Comparison of ENCODE assay signal across 8 cellular contexts in the genomic region with DNA sequence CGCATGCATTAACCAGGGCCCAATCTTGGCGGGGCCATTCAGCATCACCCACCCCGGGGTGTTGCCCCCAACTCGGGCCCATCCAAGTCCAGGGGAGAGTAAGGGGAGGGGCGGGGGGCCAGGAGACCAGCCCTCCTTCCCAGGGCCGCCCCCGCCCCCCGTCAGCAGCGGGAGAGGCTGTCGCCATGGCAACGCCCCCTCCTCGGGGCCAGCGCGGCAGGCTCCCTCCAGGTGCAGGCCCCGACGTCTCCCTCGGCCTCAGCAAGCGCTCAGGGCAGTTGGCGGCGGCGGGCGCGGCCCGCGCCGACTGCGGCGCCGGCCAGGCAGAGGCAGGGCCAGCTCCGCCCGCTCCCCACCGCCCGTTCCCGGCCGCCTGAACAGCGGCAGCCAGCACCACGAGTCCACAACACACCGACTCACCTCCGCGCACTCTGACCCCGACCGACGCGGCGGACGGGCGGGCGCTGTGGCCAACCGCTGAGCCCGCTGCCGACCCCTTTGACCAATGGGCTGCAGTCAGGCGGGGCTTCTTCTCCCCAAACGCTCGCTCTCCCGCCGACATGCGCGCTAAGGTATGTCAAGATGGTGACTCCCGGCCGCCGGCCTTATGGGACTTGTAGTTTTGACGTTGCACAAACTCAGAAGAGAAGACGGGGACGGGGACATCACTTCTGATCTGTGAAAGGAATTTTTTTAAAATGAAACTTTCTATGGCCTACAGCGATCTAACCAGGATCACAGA. TPM values are rescaled to one million over a fixed set of nuclear protein-coding genes. Genes with fewer than 3 reads are reported as not detected.
DNase-seq lines count a peak whose midpoint lies in the region; ATAC-seq, FAIRE-seq and TF ChIP-seq lines count a peak whose summit lies in the region.

A gene with protein sequence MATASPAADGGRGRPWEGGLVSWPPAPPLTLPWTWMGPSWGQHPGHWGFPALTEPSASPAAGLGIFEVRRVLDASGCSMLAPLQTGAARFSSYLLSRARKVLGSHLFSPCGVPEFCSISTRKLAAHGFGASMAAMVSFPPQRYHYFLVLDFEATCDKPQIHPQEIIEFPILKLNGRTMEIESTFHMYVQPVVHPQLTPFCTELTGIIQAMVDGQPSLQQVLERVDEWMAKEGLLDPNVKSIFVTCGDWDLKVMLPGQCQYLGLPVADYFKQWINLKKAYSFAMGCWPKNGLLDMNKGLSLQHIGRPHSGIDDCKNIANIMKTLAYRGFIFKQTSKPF (minus strand): TSS at position 418 of the 742 bp plus-strand sequence. CDS start 231 bp downstream, at position 187.

- H3K27ac Mint-ChIP-seq in memory B cell, result peak within 1 kb of the TSS; percentile 84

- H3K9ac ChIP-seq in H1 (replicated peaks in 1 of 4; ENCODE audit: extremely low read depth in 1 of 4, low read depth in 3 of 4, low read length in 3 of 4), result peak within 1 kb of the TSS; percentile 15 to 95 (median 85)

- DNase-seq in COLO829 (ENCODE audit: low spot score) (peak; percentile 93), HTR-8/SVneo (ENCODE audit: insufficient read length, low spot score) (peak; percentile 96), NOMO-1 treated with dmso at 0.1 percent for 144 hours (lab: John Stamatoyannopoulos, UW; ENCODE audit: unreplicated experiment) (peak; percentile 99), H1 (ENCODE audit: low read depth in 1 of 2, low spot score in 2 of 2) (peak; percentile 90 to 97), memory B cell (ENCODE audit: low spot score in 2 of 2) (peak; percentile 83 to 93)
- DNase-seq in activated CD8-positive, alpha-beta memory T cell treated with anti-CD3 and anti-CD28 coated beads for 48 hours (ENCODE audit: low read depth in 2 of 3, low spot score in 2 of 3), result peak; percentile 69 to 90 (median 82)
- peak; percentile 91 for DNase-seq in stimulated activated CD8-positive, alpha-beta memory T cell treated with anti-CD3 and anti-CD28 coated beads, Interleukin-12 subunit alpha, Interleukin-12 subunit beta, amount 100 ng/mL, for 24 hours (ENCODE audit: extremely low read depth)

- H3K79me2 ChIP-seq in H1 (ENCODE audit: control insufficient read depth in 1 of 2, insufficient read depth in 2 of 2, low read length in 2 of 2), result peaks cover 0 to 34% of the 10 kb centered on the region in 2 experiments; a peak in 3 of 4 replicates

- H3K4me1 Mint-ChIP-seq in memory B cell, result peaks cover 16% of the 10 kb centered on the region

- H3K79me1 ChIP-seq in H1 (ENCODE audit: low read depth, low read length), result peaks cover 8% of the 10 kb centered on the region

- H2AK5ac ChIP-seq in H1 (ENCODE audit: low read depth, low read length), result no peak within 1 kb of the TSS

- H3K4me1 ChIP-seq in H1 (replicated peaks in 1 of 4; ENCODE audit: control insufficient read depth in 3 of 4, insufficient read depth in 4 of 4, low read length in 3 of 4), result peaks cover 0 to 15% (median 8%) of the 10 kb centered on the region in 4 experiments; a peak in 6 of 7 replicates

- H3K36me3 Mint-ChIP-seq in memory B cell, result no peaks in the 10 kb centered on the region

- H4K20me1 ChIP-seq in H1 (replicated peaks in 1 of 2; ENCODE audit: control insufficient read depth in 1 of 2, insufficient read depth in 2 of 2, low read length in 2 of 2), result no peaks in the 10 kb centered on the region

- H3K4me3 ChIP-seq in H1 (ENCODE audit: extremely low read depth in 1 of 4, insufficient read depth in 2 of 4, low read depth in 3 of 4, low read length in 4 of 4), result peak within 1 kb of the TSS; percentile 74 to 90 (median 82)

- CTCF ChIA-PET in H1 (lab: Charles Lee; ENCODE audit: partially characterized antibody), result interaction anchor here (2.1 to 8.9 kb wide), 4 partner anchors 18 to 41 kb away, joined by 5 to 44 read pairs (median 10); no protein-coding TSS in a partner anchor

- peak within 1 kb of the TSS; percentile 88; the same call in 1 of the 2 replicates for H4K8ac ChIP-seq in H1 (ENCODE audit: extremely low read depth, insufficient read depth, low read length)

- H2BK120ac ChIP-seq in H1 (replicated peaks; ENCODE audit: low read depth, low read length), result no peak within 1 kb of the TSS

- no peak within 1 kb of the TSS for H4K91ac ChIP-seq in H1 (replicated peaks; ENCODE audit: insufficient read length, low read length)

- H2BK20ac ChIP-seq in H1 (ENCODE audit: low read length), result no peak within 1 kb of the TSS

- FAIRE-seq in HTR-8/SVneo (lab: Jason Lieb, UNC) (peak; percentile 83), H1 (lab: Jason Lieb, UNC) (no peak)

- H3K4ac ChIP-seq in H1 (replicated peaks; ENCODE audit: insufficient read length, low read depth, low read length), result no peak within 1 kb of the TSS

- H3K27ac ChIP-seq in H1 (ENCODE audit: low read depth, low read length), result peak within 1 kb of the TSS; percentile 77

- no peak for TF ChIP-seq CTCF in H1 (IDR thresholded peaks at IDR 0.05; ENCODE audit: control extremely low read depth in 1 of 3, insufficient read depth in 1 of 3, low read depth in 1 of 3, low read length in 3 of 3)

- TF ChIP-seq RAD21 in H1 (IDR thresholded peaks at IDR 0.05 in 1 of 2, conservative IDR thresholded peaks at IDR 0.05 in 1 of 2; ENCODE audit: low read depth in 2 of 2, low read length in 2 of 2), result no peak

- no peak within 1 kb of the TSS for H3K23ac ChIP-seq in H1 (ENCODE audit: insufficient read length)

- TF ChIP-seq POLR2A in H1 (IDR thresholded peaks at IDR 0.05; ENCODE audit: control extremely low read depth in 1 of 2, low read depth in 2 of 2, low read length in 2 of 2), result peak; percentile 66 to 77

- H3K9me3 ChIP-seq in H1 (ENCODE audit: insufficient read depth in 2 of 2, low read depth in 1 of 2, low read length in 1 of 2), result no peaks in the 10 kb centered on the region

- no peak within 1 kb of the TSS; the same call in 1 of the 2 replicates for H3K18ac ChIP-seq in H1 (ENCODE audit: extremely low read depth, low read length)

- no peak within 1 kb of the TSS for H2BK5ac ChIP-seq in H1 (ENCODE audit: low read depth, low read length)

- H3K14ac ChIP-seq in H1 (ENCODE audit: insufficient read length), result no peak within 1 kb of the TSS

- peaks cover 0 to 2% (median 0%) of the 10 kb centered on the region in 4 experiments; a peak in 1 of 8 replicates for H3K36me3 ChIP-seq in H1 (ENCODE audit: control insufficient read depth in 2 of 4, insufficient read depth in 4 of 4, low read length in 3 of 4)

- no peaks in the 10 kb centered on the region for H3K9me3 Mint-ChIP-seq in memory B cell

- H2BK12ac ChIP-seq in H1 (ENCODE audit: low read depth, low read length), result no peak within 1 kb of the TSS

- H4K5ac ChIP-seq in H1 (ENCODE audit: insufficient read length, low read depth, low read length), result no peak within 1 kb of the TSS

- H3K4me3 Mint-ChIP-seq in memory B cell, result peak within 1 kb of the TSS; percentile 93

- WGBS in H1 (ENCODE audit: extremely low coverage in 1 of 2, insufficient coverage in 1 of 2, insufficient read length in 1 of 2, insufficient replicate concordance in 2 of 2, low coverage in 1 of 2, low lambda C conversion rate in 2 of 2, missing lambda C conversion rate in 1 of 2), 2 experiments, result 2% methylated on average over 29 of the region's 65 CpGs; no CpG with 5 or more reads in 1 of the 2 experiments

- peak within 1 kb of the TSS; percentile 17 for H3K56ac ChIP-seq in H1 (replicated peaks; ENCODE audit: insufficient read length, low read depth, low read length)

- peak within 1 kb of the TSS; percentile 78 to 87 for H3K4me2 ChIP-seq in H1 (ENCODE audit: insufficient read depth in 1 of 2, low read depth in 2 of 2, low read length in 2 of 2)

- TF ChIP-seq EP300 in H1 (IDR thresholded peaks at IDR 0.05; ENCODE audit: borderline replicate concordance in 1 of 2, low read depth in 2 of 2, low read length in 2 of 2), result no peak

- H2BK15ac ChIP-seq in H1 (ENCODE audit: low read length), result no peak within 1 kb of the TSS

- no peaks in the 10 kb centered on the region for H3K27me3 Mint-ChIP-seq in memory B cell

- peaks cover 2% of the 10 kb centered on the region; the same call in 1 of the 2 replicates for H3K23me2 ChIP-seq in H1 (ENCODE audit: low read depth, low read length)

- H3K27me3 ChIP-seq in H1 (replicated peaks in 1 of 4; ENCODE audit: control insufficient read depth in 3 of 4, extremely low read depth in 1 of 4, insufficient read depth in 3 of 4, low read length in 3 of 4), result no peaks in the 10 kb centered on the region

- peak within 1 kb of the TSS; percentile 98 for H2AFZ ChIP-seq in H1 (ENCODE audit: low read length)

- ATAC-seq in GM21367 (IDR thresholded peaks at IDR 0.05; ENCODE audit: unreplicated experiment) (peak; percentile 96), memory B cell (ENCODE audit: low read depth) (peak; percentile 99)

- POLR2A ChIA-PET in H1 (lab: Charles Lee; ENCODE audit: partially characterized antibody), result interaction anchor here (0.8 to 1.5 kb wide), 4 partner anchors 19 to 296 kb away, joined by 3 to 4 read pairs (median 4); no protein-coding TSS in a partner anchor

TF ChIP-seq in H1, 55 proteins besides CTCF, POLR2A, EP300 and RAD21 (continues in another document):
- TF ChIP-seq TAF7 (optimal IDR thresholded peaks at IDR 0.05; ENCODE audit: borderline replicate concordance, low read depth, low read length), result peak; percentile 16
- TF ChIP-seq FOSL1 (IDR thresholded peaks at IDR 0.05; ENCODE audit: insufficient read depth, low read depth, low read length), result no peak
- TF ChIP-seq SP2 (IDR thresholded peaks at IDR 0.05; ENCODE audit: low read length), result peak; percentile 77
- no peak for TF ChIP-seq NANOG (IDR thresholded peaks at IDR 0.05; ENCODE audit: insufficient read depth, low read depth, low read length, poor library complexity, severe bottlenecking)
- TF ChIP-seq YY1 (IDR thresholded peaks at IDR 0.05; ENCODE audit: low read depth, low read length), result peak; percentile 97

RNA-seq across cellular contexts. Expression of the gene that starts here (rescaled TPM):
- total RNA-seq in H1 (2021; fragmentation: NEBNext Ultra II Directional; extraction: Animal tissue kit (Norgen Biotek cat#: 25700)), result 81.1 and 85.7 TPM in 2 replicates
- 199 and 221 TPM in 2 replicates for polyA plus RNA-seq in H1 (2011; rRNA removed)
- polyA plus RNA-seq in H1 (2011; cell fraction: cytosol; rRNA removed), result 121 TPM
- 108 TPM for polyA plus RNA-seq in H1 (2011; cell fraction: nucleus; rRNA removed)
- polyA plus RNA-seq in H1 (2012, experiment 1 of 2), result 68.3 to 112 TPM (median 99.9 TPM) in 4 replicates
- 126 TPM for polyA plus RNA-seq in H1 (2012, experiment 2 of 2)
- polyA plus RNA-seq in H1 (2013, experiment 1 of 2), result 54.4 TPM
- polyA plus RNA-seq in H1 (2013, experiment 2 of 2), result 55.8 TPM
- 69.3 and 79.6 TPM in 2 replicates for polyA minus RNA-seq in H1 (2011; rRNA and poly(A)+ RNA removed)
- polyA minus RNA-seq in H1 (2011; cell fraction: cytosol; rRNA and poly(A)+ RNA removed), result 70.6 TPM
- 49.2 TPM for polyA minus RNA-seq in H1 (2011; cell fraction: nucleus; rRNA and poly(A)+ RNA removed)

Comparison
In these comparisons a context has a peak if more than half of its experiments do, and no peak if none do; other contexts are left out.
1. Peak in every context shown above with its lines: DNase-seq, ATAC-seq, H3K4me3 ChIP-seq and H3K27ac ChIP-seq.